20 cellular contexts compared by ENCODE assay signal in genomic region chr6:142518126-142518525, GRCh38.
DNase-seq lines count a peak whose midpoint lies in the region; ATAC-seq and TF ChIP-seq lines count a peak whose summit lies in the region.
"Had no signal": no experiment of that assay in that cellular context is flagged by ENCODE, and none has a peak within 500 bp of the region (broad histone marks: within the 10 kb centered on the region; RNA-seq: fewer than 3 reads in every experiment).

No MANE protein-coding gene starts in this region.

- no peak overlapping the region for H3K4me3 Mint-ChIP-seq in GM23338
- H3K4me3 Mint-ChIP-seq: stimulated activated naive CD8-positive, alpha-beta T cell treated with anti-CD3 and anti-CD28 coated beads, Interleukin-15, Interleukin-2, amounts not matched to agents 100 ng/mL and 50 ng/mL, for 24 hours had no signal

- H3K9me2 ChIP-seq in GM23338 (ENCODE audit: insufficient read depth): peaks cover 10% of the 10 kb centered on the region

- DNase-seq in NCI-H1417 (lab: John Stamatoyannopoulos, UW) (peak in 2 of 3 experiments; percentile 18 to 69), NCI-H1417 treated with DMSO at 0.1 percent for 48 hours (lab: John Stamatoyannopoulos, UW) (no peak), GM23338 (ENCODE audit: low spot score) (no peak), NCI-H524 treated with DMSO at 0.1 percent for 48 hours (lab: John Stamatoyannopoulos, UW) (peak; percentile 92), left kidney (ENCODE audit: low read depth, low spot score) (peak; percentile 28), esophagus squamous epithelium (lab: John Stamatoyannopoulos, UW) (no peak)
- DNase-seq: activated CD4-positive, alpha-beta T cell treated with anti-CD3 and anti-CD28 coated beads, Interleukin-2, amount 50 U/mL, for 1 hour; activated naive CD4-positive, alpha-beta T cell treated with Interleukin-2 at 50 U/mL for 16 hours; EL; left cardiac atrium; midbrain; NCI-H2107; nucleus accumbens; upper lobe of right lung had no signal

- H3K36me3 Mint-ChIP-seq in GM23338 (ENCODE audit: low read depth): 0 out of 3 replicates have a peak, but pooled peaks cover 4% of the 10 kb centered on the region

- TF ChIP-seq POLR2A in esophagus squamous epithelium (IDR thresholded peaks at IDR 0.05): no peak

- H4K20me1 ChIP-seq in GM23338 (replicated peaks; ENCODE audit: insufficient read depth): no peaks in the 10 kb centered on the region

- H3K9me3 ChIP-seq in esophagus squamous epithelium: no peaks in the 10 kb centered on the region
- H3K9me3 ChIP-seq: upper lobe of right lung had no signal

- intact Hi-C loops in esophagus squamous epithelium (cut with DNase I): no loop called here

- H3K9me3 Mint-ChIP-seq in GM23338: peaks cover 17% of the 10 kb centered on the region; the same call in 2 of the 3 replicates

- H3F3A ChIP-seq in GM23338 (replicated peaks; ENCODE audit: low read depth): no peaks in the 10 kb centered on the region

- no peak overlapping the region for H3K27ac ChIP-seq in GM23338 (ENCODE audit: low read depth)
- H3K27ac ChIP-seq in esophagus squamous epithelium: no peak overlapping the region
- H3K27ac ChIP-seq: C4-2B, SK-N-MC, upper lobe of right lung had no signal

- H3K27ac Mint-ChIP-seq in GM23338: no peak overlapping the region
- H3K27ac Mint-ChIP-seq: stimulated activated naive CD8-positive, alpha-beta T cell treated with anti-CD3 and anti-CD28 coated beads, Interleukin-15, Interleukin-2, amounts not matched to agents 100 ng/mL and 50 ng/mL, for 24 hours had no signal

- no peaks in the 10 kb centered on the region for H3K27me3 Mint-ChIP-seq in GM23338 (ENCODE audit: insufficient read depth, low read depth, poor library complexity)

- H3K27me3 ChIP-seq in GM23338 (ENCODE audit: insufficient read depth): no peaks in the 10 kb centered on the region
- H3K27me3 ChIP-seq in esophagus squamous epithelium: no peaks in the 10 kb centered on the region
- H3K27me3 ChIP-seq: upper lobe of right lung had no signal

- ATAC-seq in GM23338 (no peak), HG03342 (IDR thresholded peaks at IDR 0.05; ENCODE audit: unreplicated experiment) (no peak), GM18502 (IDR thresholded peaks at IDR 0.05; ENCODE audit: poor library complexity, unreplicated experiment) (no peak)
- ATAC-seq: left cardiac atrium, right cardiac atrium, upper lobe of right lung had no signal

- H3K4me1 ChIP-seq in GM23338 (ENCODE audit: insufficient read depth) (no peaks in the 10 kb centered on the region), esophagus squamous epithelium (peaks cover 0 to 14% (median 0%) of the 10 kb centered on the region in 3 donors)
- H3K4me1 ChIP-seq: upper lobe of right lung had no signal

- no peak overlapping the region for H3K4me3 ChIP-seq in GM23338
- H3K4me3 ChIP-seq in esophagus squamous epithelium: no peak overlapping the region
- H3K4me3 ChIP-seq: SK-N-MC, upper lobe of right lung had no signal

- H3K4me1 Mint-ChIP-seq in GM23338: no peaks in the 10 kb centered on the region; the same call in 1 of the 3 replicates

- WGBS in esophagus squamous epithelium, 2 donors: 92% methylated on average over 2 of the region's 3 CpGs; no CpG with 5 or more reads in 1 of the 2 donors

- H3K4me2 ChIP-seq in GM23338: no peak overlapping the region

- no peak for TF ChIP-seq CTCF in GM23338 (conservative IDR thresholded peaks at IDR 0.05; ENCODE audit: low read depth in 2 of 2)
- no peak for TF ChIP-seq CTCF in esophagus squamous epithelium (IDR thresholded peaks at IDR 0.05)

- H3K79me2 ChIP-seq in GM23338 (replicated peaks; ENCODE audit: insufficient read depth): no peaks in the 10 kb centered on the region

- H3K36me3 ChIP-seq in GM23338 (ENCODE audit: insufficient read depth): no peaks in the 10 kb centered on the region
- no peaks in the 10 kb centered on the region for H3K36me3 ChIP-seq in esophagus squamous epithelium
- H3K36me3 ChIP-seq: upper lobe of right lung had no signal

- peak overlapping the region; percentile 56; the same call in 1 of the 2 replicates for H2AFZ ChIP-seq in GM23338

TF ChIP-seq in GM23338, 12 proteins besides CTCF, POLR2A, EP300 and RAD21 (continues in another document):
- TF ChIP-seq, protein P1, sequence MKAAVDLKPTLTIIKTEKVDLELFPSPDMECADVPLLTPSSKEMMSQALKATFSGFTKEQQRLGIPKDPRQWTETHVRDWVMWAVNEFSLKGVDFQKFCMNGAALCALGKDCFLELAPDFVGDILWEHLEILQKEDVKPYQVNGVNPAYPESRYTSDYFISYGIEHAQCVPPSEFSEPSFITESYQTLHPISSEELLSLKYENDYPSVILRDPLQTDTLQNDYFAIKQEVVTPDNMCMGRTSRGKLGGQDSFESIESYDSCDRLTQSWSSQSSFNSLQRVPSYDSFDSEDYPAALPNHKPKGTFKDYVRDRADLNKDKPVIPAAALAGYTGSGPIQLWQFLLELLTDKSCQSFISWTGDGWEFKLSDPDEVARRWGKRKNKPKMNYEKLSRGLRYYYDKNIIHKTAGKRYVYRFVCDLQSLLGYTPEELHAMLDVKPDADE (IDR thresholded peaks at IDR 0.05): no peak
- TF ChIP-seq JUNB (IDR thresholded peaks at IDR 0.05; ENCODE audit: unreplicated experiment) (no peak), ZNF114 (CRISPR knock-in tag; IDR thresholded peaks at IDR 0.05) (no peak), ZNF331 (CRISPR knock-in tag; IDR thresholded peaks at IDR 0.05; ENCODE audit: low read depth) (no peak), POLR2AphosphoS5 (IDR thresholded peaks at IDR 0.05; ENCODE audit: low read depth) (no peak), EZH2 (IDR thresholded peaks at IDR 0.05; ENCODE audit: low read depth, unreplicated experiment) (no peak), NANOG (IDR thresholded peaks at IDR 0.05; ENCODE audit: borderline replicate concordance) (no peak), REST (IDR thresholded peaks at IDR 0.05; ENCODE audit: unreplicated experiment) (no peak)

Comparison
In these comparisons a context has a peak if more than half of its experiments do, and no peak if none do; other contexts are left out.
1. DNase-seq: peak in NCI-H1417 (2 of 3), NCI-H524 treated with DMSO at 0.1 percent for 48 hours (single experiment) and left kidney (single experiment); none in NCI-H1417 treated with DMSO at 0.1 percent for 48 hours (single experiment), GM23338 (single experiment) and esophagus squamous epithelium (single experiment).